In the genomic region with DNA sequence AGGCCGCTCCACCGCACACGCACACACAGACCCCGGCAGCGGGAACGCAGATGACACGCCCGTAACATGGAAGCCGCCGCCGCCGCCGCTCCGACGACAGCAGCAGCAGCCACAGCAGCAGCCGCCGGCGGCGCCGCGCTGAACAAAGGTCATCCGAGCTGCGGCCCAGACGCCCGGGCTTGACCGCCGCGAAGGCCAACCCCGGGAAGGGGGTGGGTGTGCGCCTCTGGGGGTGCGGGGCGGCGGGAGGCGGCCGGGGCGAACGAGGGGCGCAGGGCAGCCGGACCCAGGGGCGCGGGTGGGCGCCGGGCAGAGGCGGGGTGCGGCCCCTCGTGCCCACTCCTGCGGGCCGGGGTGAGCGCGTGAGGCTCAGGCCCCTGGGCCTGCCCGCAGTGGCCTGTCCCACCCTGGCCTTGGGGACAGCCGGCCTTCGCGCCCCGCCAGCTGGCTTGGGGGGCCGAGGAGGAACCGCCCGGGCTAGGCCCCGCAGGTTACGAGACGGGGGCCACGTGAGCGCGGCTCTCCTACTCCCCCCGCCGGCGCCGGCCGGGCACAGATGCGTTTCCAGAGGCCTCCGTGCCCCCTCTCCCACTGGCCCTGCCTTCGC, we compare ENCODE assay signal across 8 cellular contexts. TPM values are rescaled to one million over a fixed set of nuclear protein-coding genes. Genes with fewer than 3 reads are reported as not detected.
A peak's percentile ranks its signal among the peaks of the same experiment; 100 is the strongest.
DNase-seq lines count a peak whose midpoint lies in the region; ATAC-seq and TF ChIP-seq lines count a peak whose summit lies in the region.

No MANE protein-coding gene starts in this region.

- peak; percentile 62 to 73 for ATAC-seq in natural killer cell treated with Interleukin-12 subunit alpha and Interleukin-12 subunit beta and Interleukin-15 and Interleukin-18, amount 100 ng/mL, for 72 hours
- ATAC-seq in GM21528 (IDR thresholded peaks at IDR 0.05; ENCODE audit: low FRiP score, unreplicated experiment), result no peak

- H3K4me3 Mint-ChIP-seq in natural killer cell treated with Interleukin-12 subunit alpha and Interleukin-12 subunit beta and Interleukin-15 and Interleukin-18, amount 100 ng/mL, for 72 hours, result peak overlapping the region; percentile 48

- no peaks in the 10 kb centered on the region for H3K4me1 ChIP-seq in urinary bladder (ENCODE audit: insufficient read depth)

- no peak overlapping the region for H3K27ac Mint-ChIP-seq in natural killer cell treated with Interleukin-12 subunit alpha and Interleukin-12 subunit beta and Interleukin-15 and Interleukin-18, amount 100 ng/mL, for 72 hours

- peaks cover 20 to 35% of the 10 kb centered on the region in 2 donors for H3K27me3 Mint-ChIP-seq in natural killer cell treated with Interleukin-12 subunit alpha and Interleukin-12 subunit beta and Interleukin-15 and Interleukin-18, amount 100 ng/mL, for 72 hours

- no peak for TF ChIP-seq CTCF in fibroblast of mammary gland (conservative IDR thresholded peaks at IDR 0.05; ENCODE audit: control insufficient read depth, insufficient read depth, low read depth, low read length)

- peak overlapping the region; percentile 6 for H3K4me3 ChIP-seq in fibroblast of mammary gland (ENCODE audit: control insufficient read depth, low read depth, low read length)
- peak overlapping the region; percentile 55 for H3K4me3 ChIP-seq in urinary bladder (ENCODE audit: low read depth, low read length)

- H3K27ac ChIP-seq in urinary bladder (ENCODE audit: low read depth), result peak overlapping the region; percentile 98

- no peaks in the 10 kb centered on the region for H3K9me3 Mint-ChIP-seq in natural killer cell treated with Interleukin-12 subunit alpha and Interleukin-12 subunit beta and Interleukin-15 and Interleukin-18, amount 100 ng/mL, for 72 hours

- 1% methylated on average over 70 of the region's 72 CpGs for WGBS in urinary bladder

- peaks cover 9% of the 10 kb centered on the region for H3K36me3 Mint-ChIP-seq in natural killer cell treated with Interleukin-12 subunit alpha and Interleukin-12 subunit beta and Interleukin-15 and Interleukin-18, amount 100 ng/mL, for 72 hours

- DNase-seq in NCI-H2196 (lab: John Stamatoyannopoulos, UW; ENCODE audit: unreplicated experiment) (peak; percentile 49), NCI-H2196 treated with DMSO at 0.1 percent for 48 hours (lab: John Stamatoyannopoulos, UW; ENCODE audit: unreplicated experiment) (no peak), HuH-7 (ENCODE audit: low spot score) (peak; percentile 61), fibroblast of mammary gland (ENCODE audit: low read depth) (no peak)
- DNase-seq in activated CD8-positive, alpha-beta memory T cell treated with anti-CD3 and anti-CD28 coated beads, Interleukin-2, amount 50 U/mL, for 4 hours, result peak; percentile 30
- DNase-seq in natural killer cell treated with Interleukin-12 subunit alpha and Interleukin-12 subunit beta and Interleukin-15 and Interleukin-18, amount 100 ng/mL, for 72 hours (ENCODE audit: low spot score), result no peak

- H3K4me1 Mint-ChIP-seq in natural killer cell treated with Interleukin-12 subunit alpha and Interleukin-12 subunit beta and Interleukin-15 and Interleukin-18, amount 100 ng/mL, for 72 hours (ENCODE audit: low read depth in 2 of 2), result peaks cover 4 to 7% of the 10 kb centered on the region in 2 donors

- peaks cover 2% of the 10 kb centered on the region for H3K36me3 ChIP-seq in urinary bladder (ENCODE audit: insufficient read depth)

RNA-seq across cellular contexts. Expression of a gene that starts 1.0 kb away (rescaled TPM):
- 10 to 100 TPM in 1 of 2 donors, 1 to 10 TPM in 1; 3.3 to 19.3 TPM for total RNA-seq in natural killer cell treated with Interleukin-12 subunit alpha and Interleukin-12 subunit beta and Interleukin-15 and Interleukin-18, amount 100 ng/mL, for 72 hours
- 105 TPM for total RNA-seq in urinary bladder
- polyA plus RNA-seq in urinary bladder, result 53.8 TPM

Comparison
In these comparisons a context has a peak if more than half of its experiments do, and no peak if none do; other contexts are left out.
1. DNase-seq: peak in NCI-H2196 (single experiment), HuH-7 (single experiment) and activated CD8-positive, alpha-beta memory T cell treated with anti-CD3 and anti-CD28 coated beads, Interleukin-2, amount 50 U/mL, for 4 hours (single experiment); none in NCI-H2196 treated with DMSO at 0.1 percent for 48 hours (single experiment), fibroblast of mammary gland (single experiment) and natural killer cell treated with Interleukin-12 subunit alpha and Interleukin-12 subunit beta and Interleukin-15 and Interleukin-18, amount 100 ng/mL, for 72 hours (single experiment).